ENCODE assay signal across 8 cellular contexts in genomic region chr2:24970483-24971299, GRCh38. TPM values are rescaled to one million over a fixed set of nuclear protein-coding genes. Genes with fewer than 3 reads are reported as not detected.
A peak's percentile ranks its signal among the peaks of the same experiment; 100 is the strongest.
DNase-seq lines count a peak whose midpoint lies in the region; ATAC-seq and TF ChIP-seq lines count a peak whose summit lies in the region.

No MANE protein-coding gene starts in this region.

- POLR2A ChIA-PET in activated CD8-positive, alpha-beta T cell treated with anti-CD3 and anti-CD28 coated beads, Interleukin-2, amount 10 ng/mL, durations not matched to agents 7 days and 5 days (lab: Charles Lee), result no interaction called here

- H3K27ac ChIP-seq in hepatocyte (peak overlapping the region; percentile 99), skin epidermis (peak overlapping the region; percentile 85 to 100 (median 99))

- H3K4me3 ChIP-seq in hepatocyte, result peak overlapping the region; percentile 80
- peak overlapping the region; percentile 57 to 81 (median 70) for H3K4me3 ChIP-seq in skin epidermis

- H3K27me3 ChIP-seq in hepatocyte, result no peaks in the 10 kb centered on the region

- no peaks in the 10 kb centered on the region for H3K9me2 ChIP-seq in hepatocyte (replicated peaks; ENCODE audit: insufficient read depth)

- no peaks in the 10 kb centered on the region for H3K4me1 ChIP-seq in hepatocyte (ENCODE audit: insufficient read depth)

- H2AFZ ChIP-seq in hepatocyte, result peak overlapping the region; percentile 79

- H3K36me3 ChIP-seq in hepatocyte (replicated peaks; ENCODE audit: insufficient read depth, low read depth), result no peaks in the 10 kb centered on the region

- H3K9me3 Mint-ChIP-seq in activated CD8-positive, alpha-beta T cell treated with anti-CD3 and anti-CD28 coated beads, Interleukin-2, amount 10 ng/mL, durations not matched to agents 7 days and 5 days (ENCODE audit: insufficient read depth), result no peaks in the 10 kb centered on the region

- peaks cover 15% of the 10 kb centered on the region for H3K36me3 Mint-ChIP-seq in activated CD8-positive, alpha-beta T cell treated with anti-CD3 and anti-CD28 coated beads, Interleukin-2, amount 10 ng/mL, durations not matched to agents 7 days and 5 days (ENCODE audit: low read depth)

- peak overlapping the region; percentile 100 for H3K27ac Mint-ChIP-seq in activated CD8-positive, alpha-beta T cell treated with anti-CD3 and anti-CD28 coated beads, Interleukin-2, amount 10 ng/mL, durations not matched to agents 7 days and 5 days

- 59% methylated on average over 30 of the region's 30 CpGs for WGBS in hepatocyte (ENCODE audit: low lambda C conversion rate, missing lambda C conversion rate)

- H4K20me1 ChIP-seq in hepatocyte (ENCODE audit: insufficient read depth, poor library complexity, severe bottlenecking), result no peaks in the 10 kb centered on the region

- peaks cover 19% of the 10 kb centered on the region for H3K4me1 Mint-ChIP-seq in activated CD8-positive, alpha-beta T cell treated with anti-CD3 and anti-CD28 coated beads, Interleukin-2, amount 10 ng/mL, durations not matched to agents 7 days and 5 days (ENCODE audit: low read depth)

- H3K9me3 ChIP-seq in hepatocyte (ENCODE audit: low read depth), result no peaks in the 10 kb centered on the region

- peak overlapping the region; percentile 83 for H3K4me2 ChIP-seq in hepatocyte

- peak; percentile 32 for DNase-seq in A172 (ENCODE audit: low spot score)
- DNase-seq in HCEC 1CT, result peak; percentile 30
- no peak for DNase-seq in activated CD8-positive, alpha-beta T cell treated with anti-CD3 and anti-CD28 coated beads, Interleukin-2, amount 10 ng/mL, durations not matched to agents 7 days and 5 days
- DNase-seq in hepatocyte (ENCODE audit: low spot score), result peak; percentile 47
- no peak for DNase-seq in occipital lobe (lab: John Stamatoyannopoulos, UW)

- no peak for ATAC-seq in activated CD8-positive, alpha-beta T cell treated with anti-CD3 and anti-CD28 coated beads, Interleukin-2, amount 10 ng/mL, durations not matched to agents 7 days and 5 days
- ATAC-seq in GM19035 (IDR thresholded peaks at IDR 0.05; ENCODE audit: unreplicated experiment), result no peak
- ATAC-seq in GM19467 (IDR thresholded peaks at IDR 0.05; ENCODE audit: unreplicated experiment), result no peak

- H3K79me2 ChIP-seq in hepatocyte, result peaks cover 35% of the 10 kb centered on the region

- H3K27me3 Mint-ChIP-seq in activated CD8-positive, alpha-beta T cell treated with anti-CD3 and anti-CD28 coated beads, Interleukin-2, amount 10 ng/mL, durations not matched to agents 7 days and 5 days (ENCODE audit: low read depth), result no peaks in the 10 kb centered on the region

- CTCF ChIA-PET in activated CD8-positive, alpha-beta T cell treated with anti-CD3 and anti-CD28 coated beads, Interleukin-2, amount 10 ng/mL, durations not matched to agents 7 days and 5 days (lab: Charles Lee), result interaction anchor here (0.8 kb wide), 1 partner anchor 10 kb away, joined by 3 read pairs; no protein-coding TSS in a partner anchor

- H3K4me3 Mint-ChIP-seq in activated CD8-positive, alpha-beta T cell treated with anti-CD3 and anti-CD28 coated beads, Interleukin-2, amount 10 ng/mL, durations not matched to agents 7 days and 5 days, result peak overlapping the region; percentile 98

- TF ChIP-seq CTCF in hepatocyte (IDR thresholded peaks at IDR 0.05; ENCODE audit: poor library complexity), result no peak

RNA-seq across cellular contexts. Expression of gene DNAJC27, which starts 1.1 kb away (rescaled TPM):
- total RNA-seq in A172 (2014; rRNA removed; shearing (Covaris generic)), result 3.2 and 3.8 TPM in 2 replicates
- total RNA-seq in activated CD8-positive, alpha-beta T cell treated with anti-CD3 and anti-CD28 coated beads, Interleukin-2, amount 10 ng/mL, durations not matched to agents 7 days and 5 days, result 1 to 10 TPM; 6.5 to 8.0 TPM
- 4.4 and 6.9 TPM in 2 replicates for total RNA-seq in hepatocyte
- polyA plus RNA-seq in hepatocyte, result 4.3 and 6.6 TPM in 2 replicates
- 14.3 TPM for total RNA-seq in occipital lobe

RNA-seq across cellular contexts. Expression of gene ADCY3, which starts 50.7 kb away (rescaled TPM):
- total RNA-seq in A172 (2014; rRNA removed; shearing (Covaris generic)), result 28.5 and 36.8 TPM in 2 replicates
- total RNA-seq in activated CD8-positive, alpha-beta T cell treated with anti-CD3 and anti-CD28 coated beads, Interleukin-2, amount 10 ng/mL, durations not matched to agents 7 days and 5 days, result 10 to 100 TPM; 52.9 to 62.7 TPM
- total RNA-seq in hepatocyte, result 8.5 and 15.0 TPM in 2 replicates
- polyA plus RNA-seq in hepatocyte, result 13.8 and 20.0 TPM in 2 replicates
- total RNA-seq in occipital lobe, result 22.5 TPM

Comparison
In these comparisons a context has a peak if more than half of its experiments do, and no peak if none do; other contexts are left out.
1. DNase-seq: peak in A172 (single experiment), HCEC 1CT (single experiment) and hepatocyte (single experiment); none in activated CD8-positive, alpha-beta T cell treated with anti-CD3 and anti-CD28 coated beads, Interleukin-2, amount 10 ng/mL, durations not matched to agents 7 days and 5 days (single experiment) and occipital lobe (single experiment).